In the genomic region with DNA sequence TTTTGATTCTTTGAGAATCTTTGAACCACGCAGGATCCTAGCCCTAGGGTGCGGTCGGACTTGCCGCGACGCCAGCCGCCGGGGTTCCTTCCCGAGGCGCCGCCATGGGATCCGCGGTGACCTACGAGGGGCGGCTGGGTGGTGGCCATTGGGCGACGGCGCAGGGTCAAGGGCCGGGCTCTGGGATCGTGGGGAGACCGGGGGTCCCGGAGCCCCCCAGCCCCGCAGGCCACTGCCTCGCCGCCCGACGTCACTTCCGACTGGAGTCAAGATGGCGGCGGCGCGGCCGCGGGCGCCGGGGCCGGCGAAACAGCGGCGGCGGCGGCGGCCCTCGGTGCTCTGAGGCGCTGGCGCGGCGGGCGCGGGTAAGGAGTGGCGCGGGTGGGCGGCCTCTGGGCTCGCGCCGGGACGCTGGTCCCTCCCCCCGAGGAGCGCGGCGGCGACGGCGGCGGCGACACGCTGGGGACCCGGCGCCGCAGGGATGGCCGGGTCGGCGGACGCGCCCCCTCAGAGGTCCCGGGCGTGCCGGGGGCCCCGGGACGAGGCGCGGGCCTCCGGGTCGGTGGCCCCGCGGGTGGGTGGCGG, we compare ENCODE assay signal across 8 cellular contexts. TPM values are rescaled to one million over a fixed set of nuclear protein-coding genes. Genes with fewer than 3 reads are reported as not detected.
DNase-seq lines count a peak whose midpoint lies in the region; ATAC-seq, FAIRE-seq and TF ChIP-seq lines count a peak whose summit lies in the region.

A gene with protein sequence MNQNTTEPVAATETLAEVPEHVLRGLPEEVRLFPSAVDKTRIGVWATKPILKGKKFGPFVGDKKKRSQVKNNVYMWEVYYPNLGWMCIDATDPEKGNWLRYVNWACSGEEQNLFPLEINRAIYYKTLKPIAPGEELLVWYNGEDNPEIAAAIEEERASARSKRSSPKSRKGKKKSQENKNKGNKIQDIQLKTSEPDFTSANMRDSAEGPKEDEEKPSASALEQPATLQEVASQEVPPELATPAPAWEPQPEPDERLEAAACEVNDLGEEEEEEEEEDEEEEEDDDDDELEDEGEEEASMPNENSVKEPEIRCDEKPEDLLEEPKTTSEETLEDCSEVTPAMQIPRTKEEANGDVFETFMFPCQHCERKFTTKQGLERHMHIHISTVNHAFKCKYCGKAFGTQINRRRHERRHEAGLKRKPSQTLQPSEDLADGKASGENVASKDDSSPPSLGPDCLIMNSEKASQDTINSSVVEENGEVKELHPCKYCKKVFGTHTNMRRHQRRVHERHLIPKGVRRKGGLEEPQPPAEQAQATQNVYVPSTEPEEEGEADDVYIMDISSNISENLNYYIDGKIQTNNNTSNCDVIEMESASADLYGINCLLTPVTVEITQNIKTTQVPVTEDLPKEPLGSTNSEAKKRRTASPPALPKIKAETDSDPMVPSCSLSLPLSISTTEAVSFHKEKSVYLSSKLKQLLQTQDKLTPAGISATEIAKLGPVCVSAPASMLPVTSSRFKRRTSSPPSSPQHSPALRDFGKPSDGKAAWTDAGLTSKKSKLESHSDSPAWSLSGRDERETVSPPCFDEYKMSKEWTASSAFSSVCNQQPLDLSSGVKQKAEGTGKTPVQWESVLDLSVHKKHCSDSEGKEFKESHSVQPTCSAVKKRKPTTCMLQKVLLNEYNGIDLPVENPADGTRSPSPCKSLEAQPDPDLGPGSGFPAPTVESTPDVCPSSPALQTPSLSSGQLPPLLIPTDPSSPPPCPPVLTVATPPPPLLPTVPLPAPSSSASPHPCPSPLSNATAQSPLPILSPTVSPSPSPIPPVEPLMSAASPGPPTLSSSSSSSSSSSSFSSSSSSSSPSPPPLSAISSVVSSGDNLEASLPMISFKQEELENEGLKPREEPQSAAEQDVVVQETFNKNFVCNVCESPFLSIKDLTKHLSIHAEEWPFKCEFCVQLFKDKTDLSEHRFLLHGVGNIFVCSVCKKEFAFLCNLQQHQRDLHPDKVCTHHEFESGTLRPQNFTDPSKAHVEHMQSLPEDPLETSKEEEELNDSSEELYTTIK (N-terminal part only) (plus strand): TSS at position 253 of the 585 bp plus-strand sequence. CDS start 15,418 bp downstream, outside the sequence.

- H4K5ac ChIP-seq in H1 (ENCODE audit: insufficient read length, low read depth, low read length): peak within 1 kb of the TSS; percentile 35

- H3K27ac Mint-ChIP-seq in activated CD8-positive, alpha-beta T cell treated with anti-CD3 and anti-CD28 coated beads, Interleukin-2, amount 10 ng/mL, durations not matched to agents 7 days and 5 days: peak within 1 kb of the TSS; percentile 93

- H4K20me1 ChIP-seq in GM23248 (ENCODE audit: insufficient read depth) (no peaks in the 10 kb centered on the region), H1 (replicated peaks in 1 of 2; ENCODE audit: control insufficient read depth in 1 of 2, insufficient read depth in 2 of 2, low read length in 2 of 2) (peaks cover 2 to 3% of the 10 kb centered on the region in 2 experiments)

- H3K9me3 Mint-ChIP-seq in activated CD8-positive, alpha-beta T cell treated with anti-CD3 and anti-CD28 coated beads, Interleukin-2, amount 10 ng/mL, durations not matched to agents 7 days and 5 days (ENCODE audit: insufficient read depth): no peaks in the 10 kb centered on the region

- 0 out of 2 replicates have a peak within 1 kb of the TSS, but pooled peaks have one; percentile 60 for H2BK12ac ChIP-seq in H1 (ENCODE audit: low read depth, low read length)

- no peak within 1 kb of the TSS for H2BK15ac ChIP-seq in H1 (ENCODE audit: low read length)

- in situ Hi-C loops in GM23248 (cut with MboI): no loop called here

- no peaks in the 10 kb centered on the region for H3K79me1 ChIP-seq in H1 (ENCODE audit: low read depth, low read length)

- H3K9me3 ChIP-seq in GM23248 (ENCODE audit: low read depth) (no peaks in the 10 kb centered on the region), H1 (ENCODE audit: insufficient read depth in 2 of 2, low read depth in 1 of 2, low read length in 1 of 2) (peaks cover 9 to 11% of the 10 kb centered on the region in 2 experiments; a peak in 3 of 4 replicates), mesodermal cell (ENCODE audit: control insufficient read depth, low read length) (peaks cover 21% of the 10 kb centered on the region)

- no peak within 1 kb of the TSS for H2BK5ac ChIP-seq in H1 (ENCODE audit: low read depth, low read length)

- peak within 1 kb of the TSS; percentile 56; the same call in 1 of the 2 replicates for H3K18ac ChIP-seq in H1 (ENCODE audit: extremely low read depth, low read length)

- H3K4me3 ChIP-seq in GM23248 (peak within 1 kb of the TSS; percentile 84), H1 (ENCODE audit: extremely low read depth in 1 of 4, insufficient read depth in 2 of 4, low read depth in 3 of 4, low read length in 4 of 4) (peak within 1 kb of the TSS; percentile 61 to 83 (median 66)), mesodermal cell (ENCODE audit: extremely low read depth, insufficient read depth, low read length, poor library complexity, severe bottlenecking) (peak within 1 kb of the TSS; percentile 59)

- H3K56ac ChIP-seq in H1 (replicated peaks; ENCODE audit: insufficient read length, low read depth, low read length): peak within 1 kb of the TSS; percentile 25

- peaks cover 47% of the 10 kb centered on the region for H3K4me1 Mint-ChIP-seq in activated CD8-positive, alpha-beta T cell treated with anti-CD3 and anti-CD28 coated beads, Interleukin-2, amount 10 ng/mL, durations not matched to agents 7 days and 5 days (ENCODE audit: low read depth)

- H2AK5ac ChIP-seq in H1 (ENCODE audit: low read depth, low read length): no peak within 1 kb of the TSS

- peaks cover 13% of the 10 kb centered on the region for H3K36me3 Mint-ChIP-seq in activated CD8-positive, alpha-beta T cell treated with anti-CD3 and anti-CD28 coated beads, Interleukin-2, amount 10 ng/mL, durations not matched to agents 7 days and 5 days (ENCODE audit: low read depth)

- H3K9ac ChIP-seq in GM23248 (peak within 1 kb of the TSS; percentile 90), H1 (replicated peaks in 1 of 4; ENCODE audit: extremely low read depth in 1 of 4, low read depth in 3 of 4, low read length in 3 of 4) (peak within 1 kb of the TSS; percentile 43 to 92 (median 56); a peak in 6 of 7 replicates)

- no peak for FAIRE-seq in H1 (lab: Jason Lieb, UNC)

- no peak within 1 kb of the TSS for H2BK20ac ChIP-seq in H1 (ENCODE audit: low read length)

- H3K27me3 ChIP-seq in GM23248 (replicated peaks; ENCODE audit: insufficient read depth) (no peaks in the 10 kb centered on the region), H1 (replicated peaks in 1 of 4; ENCODE audit: control insufficient read depth in 3 of 4, extremely low read depth in 1 of 4, insufficient read depth in 3 of 4, low read length in 3 of 4) (peaks cover 1 to 18% (median 14%) of the 10 kb centered on the region in 4 experiments)

- peak within 1 kb of the TSS; percentile 95 for H3K4me2 ChIP-seq in GM23248 (ENCODE audit: unreplicated experiment)
- peak within 1 kb of the TSS; percentile 70 to 79 for H3K4me2 ChIP-seq in H1 (ENCODE audit: insufficient read depth in 1 of 2, low read depth in 2 of 2, low read length in 2 of 2)

- no peaks in the 10 kb centered on the region for H3K4me1 ChIP-seq in GM23248 (ENCODE audit: insufficient read depth)
- H3K4me1 ChIP-seq in H1 (replicated peaks in 1 of 4; ENCODE audit: control insufficient read depth in 3 of 4, insufficient read depth in 4 of 4, low read length in 3 of 4): peaks cover 0 to 7% (median 2%) of the 10 kb centered on the region in 4 experiments; a peak in 3 of 7 replicates
- H3K4me1 ChIP-seq in mesodermal cell (ENCODE audit: control insufficient read depth, insufficient read depth, low read length, poor library complexity, severe bottlenecking): peaks cover 6% of the 10 kb centered on the region

- ATAC-seq in activated CD8-positive, alpha-beta T cell treated with anti-CD3 and anti-CD28 coated beads, Interleukin-2, amount 10 ng/mL, durations not matched to agents 7 days and 5 days: peak; percentile 71

- H3K27ac ChIP-seq in GM23248: peak within 1 kb of the TSS; percentile 87
- H3K27ac ChIP-seq in H1 (ENCODE audit: low read depth, low read length): no peak within 1 kb of the TSS; the same call in 1 of the 2 replicates
- H3K27ac ChIP-seq in mesodermal cell (ENCODE audit: low read depth, low read length, severe bottlenecking): peak within 1 kb of the TSS; percentile 80

- H2AFZ ChIP-seq in GM23248 (peak within 1 kb of the TSS; percentile 97), H1 (ENCODE audit: low read length) (peak within 1 kb of the TSS; percentile 83)

- CTCF ChIA-PET in activated CD8-positive, alpha-beta T cell treated with anti-CD3 and anti-CD28 coated beads, Interleukin-2, amount 10 ng/mL, durations not matched to agents 7 days and 5 days (lab: Charles Lee): interaction anchor here (1.0 to 9.5 kb wide), 3 partner anchors 26 to 33 kb away, joined by 4 to 148 read pairs (median 15); no protein-coding TSS in a partner anchor
- CTCF ChIA-PET in H1 (lab: Charles Lee; ENCODE audit: partially characterized antibody): no interaction called here

- no peak within 1 kb of the TSS for H3K4ac ChIP-seq in H1 (replicated peaks; ENCODE audit: insufficient read length, low read depth, low read length)

- DNase-seq in GDM1 (lab: John Stamatoyannopoulos, UW): peak; percentile 40
- DNase-seq in GM23248: peak; percentile 86
- peak; percentile 4 for DNase-seq in NCI-H146 treated with DMSO at 0.1 percent for 48 hours (lab: John Stamatoyannopoulos, UW; ENCODE audit: unreplicated experiment)
- peak; percentile 64 for DNase-seq in activated CD8-positive, alpha-beta T cell treated with anti-CD3 and anti-CD28 coated beads, Interleukin-2, amount 10 ng/mL, durations not matched to agents 7 days and 5 days
- peak in 1 of 2 experiments; percentile 68 for DNase-seq in H1 (ENCODE audit: low read depth in 1 of 2, low spot score in 2 of 2)
- peak; percentile 14 to 52 for DNase-seq in stimulated activated CD8-positive, alpha-beta memory T cell treated with anti-CD3 and anti-CD28 coated beads, Interleukin-15, amount 100 ng/mL, for 4 hours (ENCODE audit: low read depth in 2 of 2)
- DNase-seq in NCI-H187 treated with DMSO at 0.1 percent for 48 hours (lab: John Stamatoyannopoulos, UW): no peak

- no peak for TF ChIP-seq RAD21 in H1 (IDR thresholded peaks at IDR 0.05 in 1 of 2, conservative IDR thresholded peaks at IDR 0.05 in 1 of 2; ENCODE audit: low read depth in 2 of 2, low read length in 2 of 2)

- peak within 1 kb of the TSS; percentile 8 for H4K91ac ChIP-seq in H1 (replicated peaks; ENCODE audit: insufficient read length, low read length)

- no peak within 1 kb of the TSS for H2BK120ac ChIP-seq in H1 (replicated peaks; ENCODE audit: low read depth, low read length)

- H3K23ac ChIP-seq in H1 (ENCODE audit: insufficient read length): no peak within 1 kb of the TSS

- no peak within 1 kb of the TSS for H3K14ac ChIP-seq in H1 (ENCODE audit: insufficient read length)

- 0 out of 3 replicates have a peak, but pooled peaks of 1 of the 2 experiments have one; percentile 31 for TF ChIP-seq POLR2A in H1 (IDR thresholded peaks at IDR 0.05; ENCODE audit: control extremely low read depth in 1 of 2, low read depth in 2 of 2, low read length in 2 of 2)

- POLR2A ChIA-PET in activated CD8-positive, alpha-beta T cell treated with anti-CD3 and anti-CD28 coated beads, Interleukin-2, amount 10 ng/mL, durations not matched to agents 7 days and 5 days (lab: Charles Lee): interaction anchor here (1.2 to 5.1 kb wide), 5 partner anchors 25 to 52 kb away, joined by 3 to 70 read pairs (median 8); no protein-coding TSS in a partner anchor
- POLR2A ChIA-PET in H1 (lab: Charles Lee; ENCODE audit: partially characterized antibody): interaction anchor here (0.7 to 1.1 kb wide), 2 partner anchors 16 to 20 kb away, joined by 3 to 4 read pairs; no protein-coding TSS in a partner anchor

- no peak for TF ChIP-seq CTCF in H1 (IDR thresholded peaks at IDR 0.05; ENCODE audit: control extremely low read depth in 1 of 3, insufficient read depth in 1 of 3, low read depth in 1 of 3, low read length in 3 of 3)

- H3K9me2 ChIP-seq in GM23248 (ENCODE audit: insufficient read depth): no peaks in the 10 kb centered on the region

- WGBS in GM23248 (ENCODE audit: low coverage in 1 of 2, low lambda C conversion rate in 2 of 2, missing lambda C conversion rate in 2 of 2), 2 experiments: 0 to 1% methylated on average over 43 to 51 of the region's 87 CpGs
- WGBS in H1 (ENCODE audit: extremely low coverage in 1 of 2, insufficient coverage in 1 of 2, insufficient read length in 1 of 2, insufficient replicate concordance in 2 of 2, low coverage in 1 of 2, low lambda C conversion rate in 2 of 2, missing lambda C conversion rate in 1 of 2), 2 experiments: 3% methylated on average over 44 of the region's 87 CpGs; no CpG with 5 or more reads in 1 of the 2 experiments
- 2 to 3% methylated on average over 54 to 83 of the region's 87 CpGs for WGBS in mesodermal cell (ENCODE audit: insufficient coverage in 2 of 2), 2 experiments

- H3K79me2 ChIP-seq in GM23248 (ENCODE audit: insufficient read depth) (peaks cover 39% of the 10 kb centered on the region), H1 (ENCODE audit: control insufficient read depth in 1 of 2, insufficient read depth in 2 of 2, low read length in 2 of 2) (peaks cover 0 to 32% of the 10 kb centered on the region in 2 experiments; a peak in 2 of 4 replicates)

- peak within 1 kb of the TSS; percentile 93 for H4K8ac ChIP-seq in H1 (ENCODE audit: extremely low read depth, insufficient read depth, low read length)

- H3K27me3 Mint-ChIP-seq in activated CD8-positive, alpha-beta T cell treated with anti-CD3 and anti-CD28 coated beads, Interleukin-2, amount 10 ng/mL, durations not matched to agents 7 days and 5 days (ENCODE audit: low read depth): peaks cover 2% of the 10 kb centered on the region

- no peaks in the 10 kb centered on the region for H3K36me3 ChIP-seq in GM23248 (ENCODE audit: low read depth)
- no peaks in the 10 kb centered on the region for H3K36me3 ChIP-seq in H1 (ENCODE audit: control insufficient read depth in 2 of 4, insufficient read depth in 4 of 4, low read length in 3 of 4)
- no peaks in the 10 kb centered on the region for H3K36me3 ChIP-seq in mesodermal cell (ENCODE audit: control insufficient read depth, insufficient read depth, low read length)

- peak within 1 kb of the TSS; percentile 87 for H3K4me3 Mint-ChIP-seq in activated CD8-positive, alpha-beta T cell treated with anti-CD3 and anti-CD28 coated beads, Interleukin-2, amount 10 ng/mL, durations not matched to agents 7 days and 5 days

- peaks cover 19% of the 10 kb centered on the region; the same call in 1 of the 2 replicates for H3F3A ChIP-seq in GM23248 (ENCODE audit: insufficient read depth)

- H3K23me2 ChIP-seq in H1 (ENCODE audit: low read depth, low read length): peaks cover 4% of the 10 kb centered on the region

- no peak for TF ChIP-seq EP300 in H1 (IDR thresholded peaks at IDR 0.05; ENCODE audit: borderline replicate concordance in 1 of 2, low read depth in 2 of 2, low read length in 2 of 2)

RNA-seq across cellular contexts. Expression of the gene that starts here (rescaled TPM):
- total RNA-seq in GM23248 (2014; rRNA removed; shearing (Covaris generic)): 9.7 and 11.0 TPM in 2 replicates
- polyA plus RNA-seq in GM23248 (2016; fragmentation: Nextera tagmentation; extraction: Ambion mirVana): 14.0 and 15.1 TPM in 2 replicates
- 10 to 100 TPM; 49.3 to 50.4 TPM for total RNA-seq in activated CD8-positive, alpha-beta T cell treated with anti-CD3 and anti-CD28 coated beads, Interleukin-2, amount 10 ng/mL, durations not matched to agents 7 days and 5 days
- 20.2 and 21.2 TPM in 2 replicates for total RNA-seq in H1 (2021; fragmentation: NEBNext Ultra II Directional; extraction: Animal tissue kit (Norgen Biotek cat#: 25700))
- 5.1 and 5.8 TPM in 2 replicates for polyA plus RNA-seq in H1 (2011; rRNA removed)
- 6.6 TPM for polyA plus RNA-seq in H1 (2011; cell fraction: cytosol; rRNA removed)
- polyA plus RNA-seq in H1 (2011; cell fraction: nucleus; rRNA removed): 7.7 TPM
- 8.2 to 11.1 TPM (median 10.0 TPM) in 4 replicates for polyA plus RNA-seq in H1 (2012, experiment 1 of 2)
- polyA plus RNA-seq in H1 (2012, experiment 2 of 2): 1.4 TPM
- 14.0 TPM for polyA plus RNA-seq in H1 (2013, experiment 1 of 2)
- polyA plus RNA-seq in H1 (2013, experiment 2 of 2): 12.8 TPM
- 10.3 and 10.8 TPM in 2 replicates for polyA minus RNA-seq in H1 (2011; rRNA and poly(A)+ RNA removed)
- polyA minus RNA-seq in H1 (2011; cell fraction: cytosol; rRNA and poly(A)+ RNA removed): 7.1 TPM
- polyA minus RNA-seq in H1 (2011; cell fraction: nucleus; rRNA and poly(A)+ RNA removed): 27.3 TPM
- polyA plus RNA-seq in mesodermal cell (2013, experiment 1 of 2): 26.3 TPM
- 23.4 TPM for polyA plus RNA-seq in mesodermal cell (2013, experiment 2 of 2)
